Comparison of ENCODE assay signal across 19 cellular contexts in the genomic region with DNA sequence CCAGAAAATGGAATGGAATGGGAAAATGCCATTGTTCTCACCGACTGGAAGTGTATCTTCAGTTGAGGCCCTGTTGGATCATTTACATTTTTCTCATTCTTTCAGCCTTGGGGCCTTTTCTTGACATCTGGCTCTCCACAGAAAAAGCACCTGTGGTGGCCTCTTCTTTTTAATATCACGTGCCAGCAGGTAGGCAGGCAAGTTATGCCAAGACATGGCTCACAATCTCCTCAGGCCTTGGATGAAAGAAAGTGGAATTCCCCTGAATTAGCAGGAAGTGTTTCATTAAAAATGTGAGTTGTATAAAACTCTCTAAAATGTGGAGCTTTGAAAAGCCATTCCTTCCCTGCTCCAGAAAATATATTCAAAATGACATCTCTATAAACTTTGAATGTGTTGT.
"Had no signal": no experiment of that assay in that cellular context is flagged by ENCODE, and none has a peak within 500 bp of the region (broad histone marks: within the 10 kb centered on the region; RNA-seq: fewer than 3 reads in every experiment).

No MANE protein-coding gene starts in this region.

- H3K27me3 ChIP-seq: colonic mucosa, gastrocnemius medialis, heart right ventricle, ovary, upper lobe of left lung, uterus had no signal

- H3K36me3 ChIP-seq: colonic mucosa, gastrocnemius medialis, heart right ventricle, left ventricle myocardium inferior, lower lobe of right lung, ovary, upper lobe of left lung, uterus had no signal

- FAIRE-seq: islet of Langerhans had no signal

- H3K4me3 ChIP-seq: colonic mucosa, gastrocnemius medialis, heart right ventricle, left ventricle myocardium inferior, lower lobe of right lung, ovary, smooth muscle cell, upper lobe of left lung, uterus had no signal

- H3K36me3 Mint-ChIP-seq: naive thymus-derived CD4-positive, alpha-beta T cell had no signal

- H3K27ac ChIP-seq: colonic mucosa, gastrocnemius medialis, heart right ventricle, left ventricle myocardium inferior, lower lobe of right lung, ovary, upper lobe of left lung, uterus had no signal

- H3K4me1 Mint-ChIP-seq: naive thymus-derived CD4-positive, alpha-beta T cell had no signal

- H3K27ac Mint-ChIP-seq: naive thymus-derived CD4-positive, alpha-beta T cell had no signal

- H3K4me1 ChIP-seq: colonic mucosa, gastrocnemius medialis, heart right ventricle, left ventricle myocardium inferior, uterus had no signal

- DNase-seq: colonic mucosa; dermis blood vessel endothelial cell; gastrocnemius medialis; heart right ventricle; hypothalamus; left ventricle myocardium inferior; lower lobe of right lung; mesenchymal stem cell; naive thymus-derived CD4-positive, alpha-beta T cell; nucleus accumbens; ovary; right cardiac atrium; stimulated activated CD4-positive, alpha-beta T cell treated with anti-CD3 and anti-CD28 coated beads, Interleukin-2, amount 100 ng/mL, for 48 hours; stimulated activated naive CD4-positive, alpha-beta T cell treated with Interleukin-2 at 50 U/mL for 16 hours; upper lobe of left lung; uterus had no signal

- H3K4me3 Mint-ChIP-seq: naive thymus-derived CD4-positive, alpha-beta T cell had no signal

- ATAC-seq: esophagus mucosa; gastrocnemius medialis; heart right ventricle; lower lobe of right lung; naive thymus-derived CD4-positive, alpha-beta T cell; right cardiac atrium had no signal

- H3K9me3 ChIP-seq: colonic mucosa, gastrocnemius medialis, heart right ventricle, left ventricle myocardium inferior, lower lobe of right lung, ovary, upper lobe of left lung, uterus had no signal
